8 cellular contexts compared by ENCODE assay signal in the genomic region with DNA sequence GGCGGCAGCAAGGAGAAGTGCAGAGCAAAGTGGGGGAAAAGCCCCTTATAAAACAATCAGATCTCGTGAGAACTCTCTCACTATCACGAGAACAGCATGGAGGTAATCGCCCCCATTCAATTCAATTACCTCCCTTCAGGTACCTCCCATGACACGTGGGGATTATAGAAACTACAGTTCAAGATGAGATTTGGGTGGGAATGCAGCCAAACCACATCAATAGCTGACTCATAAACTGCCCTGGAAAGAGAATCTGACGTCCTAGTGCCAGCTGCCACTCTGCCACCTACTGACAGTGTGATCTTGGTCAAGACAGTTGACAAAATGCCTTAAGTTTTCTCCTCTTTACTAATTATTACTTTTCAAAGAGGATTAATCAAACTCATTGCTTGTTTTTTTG.
DNase-seq lines count a peak whose midpoint lies in the region; ATAC-seq and TF ChIP-seq lines count a peak whose summit lies in the region.

No MANE protein-coding gene starts in this region.

- H3K27ac Mint-ChIP-seq in activated naive CD4-positive, alpha-beta T cell treated with anti-CD3 and anti-CD28 coated beads, Interleukin-2, amount 10 ng/mL, durations not matched to agents 7 days and 5 days, result no peak overlapping the region

- H3K27ac ChIP-seq in heart left ventricle (no peak overlapping the region), heart right ventricle (no peak overlapping the region), thyroid gland (no peak overlapping the region)

- CTCF ChIA-PET in activated naive CD4-positive, alpha-beta T cell treated with anti-CD3 and anti-CD28 coated beads, Interleukin-2, amount 10 ng/mL, durations not matched to agents 7 days and 5 days (lab: Charles Lee), result interaction anchor here (1.0 to 7.5 kb wide), 4 partner anchors 37 to 1160 kb away, joined by 3 to 75 read pairs (median 7); partner anchors contain the start of gene PLK2

- intact Hi-C loops in heart left ventricle (cut with DNase I), result loop anchor here in 4 of 10 donors (5.0 to 10.0 kb wide), 6 partner anchors 133 to 590 kb away; no protein-coding TSS in a partner anchor
- intact Hi-C loops in heart right ventricle (cut with DNase I), result loop anchor here in 6 of 10 donors (5.0 to 10.0 kb wide), 8 partner anchors 190 to 583 kb away; no protein-coding TSS in a partner anchor
- intact Hi-C loops in thyroid gland (cut with DNase I), result no loop called here

- peak; percentile 45 for ATAC-seq in stimulated activated naive CD8-positive, alpha-beta T cell treated with anti-CD3 and anti-CD28 coated beads, Interleukin-15, Interleukin-2, amounts not matched to agents 100 U/mL and 50 U/mL, for 24 hours
- ATAC-seq in heart left ventricle, result no peak
- ATAC-seq in heart right ventricle, result no peak

- no peaks in the 10 kb centered on the region for H3K36me3 Mint-ChIP-seq in activated naive CD4-positive, alpha-beta T cell treated with anti-CD3 and anti-CD28 coated beads, Interleukin-2, amount 10 ng/mL, durations not matched to agents 7 days and 5 days

- 63 to 77% (median 75%) methylated on average over 6 of the region's 6 CpGs for WGBS in heart left ventricle, 4 donors
- WGBS in heart right ventricle, 2 donors, result 77 to 81% methylated on average over 6 of the region's 6 CpGs
- 70 to 71% methylated on average over 6 of the region's 6 CpGs for WGBS in thyroid gland, 2 donors

- H3K4me1 ChIP-seq in heart left ventricle (peaks cover 0 to 15% (median 8%) of the 10 kb centered on the region in 12 donors), heart right ventricle (peaks cover 3 to 13% (median 8%) of the 10 kb centered on the region in 9 donors), thyroid gland (peaks cover 6 to 7% of the 10 kb centered on the region in 2 donors)

- peaks cover 3% of the 10 kb centered on the region for H3K9me3 Mint-ChIP-seq in activated naive CD4-positive, alpha-beta T cell treated with anti-CD3 and anti-CD28 coated beads, Interleukin-2, amount 10 ng/mL, durations not matched to agents 7 days and 5 days

- H3K27me3 ChIP-seq in heart left ventricle (no peaks in the 10 kb centered on the region), heart right ventricle (no peaks in the 10 kb centered on the region), thyroid gland (no peaks in the 10 kb centered on the region)

- H3K9me3 ChIP-seq in heart left ventricle (peaks cover 0 to 14% (median 7%) of the 10 kb centered on the region in 12 donors), heart right ventricle (peaks cover 0 to 15% (median 10%) of the 10 kb centered on the region in 11 donors), thyroid gland (no peaks in the 10 kb centered on the region)

- TF ChIP-seq CTCF in heart left ventricle (IDR thresholded peaks at IDR 0.05) (no peak), heart right ventricle (IDR thresholded peaks at IDR 0.05) (no peak), thyroid gland (IDR thresholded peaks at IDR 0.05) (no peak)

- H3K36me3 ChIP-seq in heart left ventricle (no peaks in the 10 kb centered on the region), heart right ventricle (no peaks in the 10 kb centered on the region), thyroid gland (no peaks in the 10 kb centered on the region)

- peaks cover 24% of the 10 kb centered on the region for H3K4me1 Mint-ChIP-seq in activated naive CD4-positive, alpha-beta T cell treated with anti-CD3 and anti-CD28 coated beads, Interleukin-2, amount 10 ng/mL, durations not matched to agents 7 days and 5 days

- no peak overlapping the region for H3K4me3 ChIP-seq in heart left ventricle
- H3K4me3 ChIP-seq in heart right ventricle, result no peak overlapping the region
- no peak overlapping the region for H3K4me3 ChIP-seq in thyroid gland (replicated peaks in 1 of 3)

- TF ChIP-seq POLR2A in heart left ventricle (IDR thresholded peaks at IDR 0.05), result no peak
- no peak for TF ChIP-seq POLR2A in thyroid gland (IDR thresholded peaks at IDR 0.05)

- no peak overlapping the region for H3K4me3 Mint-ChIP-seq in activated naive CD4-positive, alpha-beta T cell treated with anti-CD3 and anti-CD28 coated beads, Interleukin-2, amount 10 ng/mL, durations not matched to agents 7 days and 5 days

- DNase-seq in activated naive CD4-positive, alpha-beta T cell treated with Interleukin-2 at 50 U/mL for 16 hours, result peak; percentile 51
- DNase-seq in activated naive CD4-positive, alpha-beta T cell treated with anti-CD3 and anti-CD28 coated beads, Interleukin-2, amount 10 ng/mL, durations not matched to agents 7 days and 5 days, result no peak
- DNase-seq in NCI-H69 (lab: John Stamatoyannopoulos, UW) (peak; percentile 47), dermis blood vessel endothelial cell (peak; percentile 70), heart left ventricle (no peak), heart right ventricle (no peak), thyroid gland (no peak)
- DNase-seq in stimulated activated naive CD8-positive, alpha-beta T cell treated with anti-CD3 and anti-CD28 coated beads, Interleukin-15, Interleukin-2, amounts not matched to agents 100 U/mL and 50 U/mL, for 24 hours, result peak; percentile 60

- H3K27me3 Mint-ChIP-seq in activated naive CD4-positive, alpha-beta T cell treated with anti-CD3 and anti-CD28 coated beads, Interleukin-2, amount 10 ng/mL, durations not matched to agents 7 days and 5 days, result no peaks in the 10 kb centered on the region

Comparison
In these comparisons a context has a peak if more than half of its experiments do, and no peak if none do; other contexts are left out.
1. DNase-seq: peak in activated naive CD4-positive, alpha-beta T cell treated with Interleukin-2 at 50 U/mL for 16 hours (single experiment), NCI-H69 (single experiment), dermis blood vessel endothelial cell (single experiment) and stimulated activated naive CD8-positive, alpha-beta T cell treated with anti-CD3 and anti-CD28 coated beads, Interleukin-15, Interleukin-2, amounts not matched to agents 100 U/mL and 50 U/mL, for 24 hours (single experiment); none in activated naive CD4-positive, alpha-beta T cell treated with anti-CD3 and anti-CD28 coated beads, Interleukin-2, amount 10 ng/mL, durations not matched to agents 7 days and 5 days (single experiment), heart left ventricle (0 of 5), heart right ventricle (0 of 2) and thyroid gland (0 of 2).